ENCODE assay signal across 2 cellular contexts in the genomic region with DNA sequence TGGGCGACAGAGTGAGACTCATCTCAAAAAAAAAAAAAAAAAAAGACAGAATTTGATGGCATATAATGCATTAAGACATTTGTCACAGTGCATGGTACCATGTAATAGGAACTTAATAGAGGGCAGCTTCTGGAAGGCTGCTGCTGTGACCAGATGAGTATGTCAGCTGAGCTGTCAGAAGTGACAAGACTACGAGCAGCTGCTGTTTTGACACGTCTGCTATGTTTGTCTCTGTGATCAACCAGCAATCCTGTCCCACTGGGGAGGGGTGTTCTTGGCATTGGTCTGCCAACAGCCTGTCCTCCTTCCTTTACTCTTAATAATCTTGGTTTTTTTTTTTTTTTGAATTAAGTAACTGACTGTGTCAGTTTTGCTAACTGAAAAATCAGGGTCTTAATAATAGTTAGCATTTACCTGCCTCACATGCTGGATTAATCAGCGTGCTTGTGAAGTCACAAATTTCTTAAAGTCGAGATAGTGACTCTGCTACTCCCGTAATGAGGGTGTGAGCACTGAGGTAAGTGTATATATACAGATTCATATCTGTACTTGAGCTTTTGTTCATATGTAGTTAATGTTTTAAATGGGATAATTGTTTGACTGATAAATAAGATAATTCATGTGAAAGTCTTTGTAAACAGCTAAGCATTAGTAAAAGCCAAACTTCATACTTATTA.
TF ChIP-seq lines count a peak whose summit lies in the region.

No MANE protein-coding gene starts in this region.

TF ChIP-seq in GM12878, 131 proteins besides CTCF, POLR2A, EP300 and RAD21 (continued from another document and continues in another):
- TF ChIP-seq CUX1 (IDR thresholded peaks at IDR 0.05; ENCODE audit: insufficient replicate concordance, low read depth, low read length), result no peak
- TF ChIP-seq RBBP5 (conservative IDR thresholded peaks at IDR 0.05), result no peak
- TF ChIP-seq SRF (IDR thresholded peaks at IDR 0.05; ENCODE audit: low read depth in 2 of 2, low read length in 2 of 2), result no peak
- peak; percentile 52; the same call in 1 of the 2 replicates for TF ChIP-seq RELB (IDR thresholded peaks at IDR 0.05; ENCODE audit: low read depth)
- 0 out of 2 replicates have a peak, but pooled peaks have one; percentile 4 for TF ChIP-seq ZNF592 (IDR thresholded peaks at IDR 0.05)
- TF ChIP-seq, protein P1, sequence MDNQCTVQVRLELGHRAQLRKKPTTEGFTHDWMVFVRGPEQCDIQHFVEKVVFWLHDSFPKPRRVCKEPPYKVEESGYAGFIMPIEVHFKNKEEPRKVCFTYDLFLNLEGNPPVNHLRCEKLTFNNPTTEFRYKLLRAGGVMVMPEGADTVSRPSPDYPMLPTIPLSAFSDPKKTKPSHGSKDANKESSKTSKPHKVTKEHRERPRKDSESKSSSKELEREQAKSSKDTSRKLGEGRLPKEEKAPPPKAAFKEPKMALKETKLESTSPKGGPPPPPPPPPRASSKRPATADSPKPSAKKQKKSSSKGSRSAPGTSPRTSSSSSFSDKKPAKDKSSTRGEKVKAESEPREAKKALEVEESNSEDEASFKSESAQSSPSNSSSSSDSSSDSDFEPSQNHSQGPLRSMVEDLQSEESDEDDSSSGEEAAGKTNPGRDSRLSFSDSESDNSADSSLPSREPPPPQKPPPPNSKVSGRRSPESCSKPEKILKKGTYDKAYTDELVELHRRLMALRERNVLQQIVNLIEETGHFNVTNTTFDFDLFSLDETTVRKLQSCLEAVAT (IDR thresholded peaks at IDR 0.05), result peak; percentile 99

TF ChIP-seq in neural cell, 6 proteins besides CTCF, POLR2A, EP300 and RAD21 (continued from another document):
- TF ChIP-seq EZH2 (IDR thresholded peaks at IDR 0.05; ENCODE audit: borderline replicate concordance, insufficient read depth, low read length, poor library complexity, severe bottlenecking) (no peak), TAF1 (IDR thresholded peaks at IDR 0.05; ENCODE audit: low read depth) (no peak)
- TF ChIP-seq, protein P2, sequence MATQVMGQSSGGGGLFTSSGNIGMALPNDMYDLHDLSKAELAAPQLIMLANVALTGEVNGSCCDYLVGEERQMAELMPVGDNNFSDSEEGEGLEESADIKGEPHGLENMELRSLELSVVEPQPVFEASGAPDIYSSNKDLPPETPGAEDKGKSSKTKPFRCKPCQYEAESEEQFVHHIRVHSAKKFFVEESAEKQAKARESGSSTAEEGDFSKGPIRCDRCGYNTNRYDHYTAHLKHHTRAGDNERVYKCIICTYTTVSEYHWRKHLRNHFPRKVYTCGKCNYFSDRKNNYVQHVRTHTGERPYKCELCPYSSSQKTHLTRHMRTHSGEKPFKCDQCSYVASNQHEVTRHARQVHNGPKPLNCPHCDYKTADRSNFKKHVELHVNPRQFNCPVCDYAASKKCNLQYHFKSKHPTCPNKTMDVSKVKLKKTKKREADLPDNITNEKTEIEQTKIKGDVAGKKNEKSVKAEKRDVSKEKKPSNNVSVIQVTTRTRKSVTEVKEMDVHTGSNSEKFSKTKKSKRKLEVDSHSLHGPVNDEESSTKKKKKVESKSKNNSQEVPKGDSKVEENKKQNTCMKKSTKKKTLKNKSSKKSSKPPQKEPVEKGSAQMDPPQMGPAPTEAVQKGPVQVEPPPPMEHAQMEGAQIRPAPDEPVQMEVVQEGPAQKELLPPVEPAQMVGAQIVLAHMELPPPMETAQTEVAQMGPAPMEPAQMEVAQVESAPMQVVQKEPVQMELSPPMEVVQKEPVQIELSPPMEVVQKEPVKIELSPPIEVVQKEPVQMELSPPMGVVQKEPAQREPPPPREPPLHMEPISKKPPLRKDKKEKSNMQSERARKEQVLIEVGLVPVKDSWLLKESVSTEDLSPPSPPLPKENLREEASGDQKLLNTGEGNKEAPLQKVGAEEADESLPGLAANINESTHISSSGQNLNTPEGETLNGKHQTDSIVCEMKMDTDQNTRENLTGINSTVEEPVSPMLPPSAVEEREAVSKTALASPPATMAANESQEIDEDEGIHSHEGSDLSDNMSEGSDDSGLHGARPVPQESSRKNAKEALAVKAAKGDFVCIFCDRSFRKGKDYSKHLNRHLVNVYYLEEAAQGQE (IDR thresholded peaks at IDR 0.05; ENCODE audit: borderline replicate concordance), result no peak
